ENCODE assay signal across 1 cellular context in the genomic region with DNA sequence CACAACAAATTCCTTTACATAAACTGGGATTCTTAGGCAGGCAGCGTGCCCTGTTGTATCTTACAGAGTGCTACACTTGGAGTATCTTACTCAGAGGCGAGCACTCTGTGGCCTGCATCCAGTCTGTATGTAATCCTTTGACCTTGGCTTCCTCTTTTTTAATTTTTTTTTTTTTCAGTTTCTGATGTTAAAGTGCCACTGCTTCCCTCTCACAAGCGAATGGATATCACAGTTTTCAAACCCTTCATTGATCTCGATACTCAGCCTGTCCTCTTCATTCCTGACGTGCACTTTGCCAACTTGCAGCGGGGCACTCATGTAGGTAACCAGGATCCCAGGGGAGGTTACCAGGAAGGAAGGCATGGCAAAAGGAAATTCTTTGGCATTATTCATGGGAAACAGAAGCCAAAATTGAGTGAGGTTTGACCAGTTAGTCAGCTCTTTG.
TF ChIP-seq lines count a peak whose summit lies in the region.

No MANE protein-coding gene starts in this region.

TF ChIP-seq in GM12878, 131 proteins besides CTCF, POLR2A, EP300 and RAD21:
- TF ChIP-seq ATF7 (IDR thresholded peaks at IDR 0.05; ENCODE audit: low read depth) (no peak), HDGF (IDR thresholded peaks at IDR 0.05) (no peak), SPI1 (IDR thresholded peaks at IDR 0.05; ENCODE audit: borderline replicate concordance, insufficient read depth, low read depth, low read length) (peak; percentile 36; the same call in 1 of the 2 replicates)
